29 cellular contexts compared by ENCODE assay signal in genomic region chr10:122532601-122533266, GRCh38. TPM values are rescaled to one million over a fixed set of nuclear protein-coding genes. Genes with fewer than 3 reads are reported as not detected.
"Had no signal": no experiment of that assay in that cellular context is flagged by ENCODE, and none has a peak within 500 bp of the region (broad histone marks: within the 10 kb centered on the region; RNA-seq: fewer than 3 reads in every experiment).

No MANE protein-coding gene starts in this region.

- H3K4me2 ChIP-seq: KMS-11 had no signal

- ATAC-seq: activated CD8-positive, alpha-beta T cell treated with anti-CD3 and anti-CD28 coated beads, Interleukin-2, amount 10 ng/mL, durations not matched to agents 7 days and 5 days; activated naive CD8-positive, alpha-beta T cell treated with anti-CD3 and anti-CD28 coated beads, Interleukin-2, amount 50 U/mL, for 24 hours; activated T-cell treated with anti-CD3 and anti-CD28 coated beads, Interleukin-2, amount 50 U/mL, for 4 hours; Panc1 had no signal

- FAIRE-seq: bronchial epithelial cell had no signal

- H3K9me3 ChIP-seq: SJCRH30 had no signal

- H3K4me1 ChIP-seq: SJCRH30 had no signal

- H3K36me3 ChIP-seq: SJCRH30 had no signal

- DNase-seq: activated CD4-positive, alpha-beta T cell treated with anti-CD3 and anti-CD28 coated beads, Interleukin-2, amount 10 ng/mL, durations not matched to agents 24 days and 14 days; activated CD4-positive, alpha-beta T cell treated with anti-CD3 and anti-CD28 coated beads, Interleukin-2, amount 50 U/mL, for 48 hours; activated CD8-positive, alpha-beta memory T cell treated with anti-CD3 and anti-CD28 coated beads, Interleukin-2, amount 50 U/mL, for 4 hours; activated CD8-positive, alpha-beta T cell treated with anti-CD3 and anti-CD28 coated beads, Interleukin-2, amount 10 ng/mL, durations not matched to agents 7 days and 5 days; activated gamma-delta T cell treated with Interleukin-2 at 50 U/mL for 16 hours; activated naive CD4-positive, alpha-beta T cell treated with anti-CD3 and anti-CD28 coated beads, Interleukin-2, amount 10 ng/mL, durations not matched to agents 7 days and 5 days; activated naive CD8-positive, alpha-beta T cell treated with anti-CD3 and anti-CD28 coated beads, Interleukin-2, amount 50 U/mL, for 24 hours; activated T-cell treated with anti-CD3 and anti-CD28 coated beads for 4 hours; activated T-cell treated with anti-CD3 and anti-CD28 coated beads, Interleukin-2, amount 50 U/mL, for 4 hours; anterior cingulate cortex; caudate nucleus; MM.1S; MV-4-11; NCI-H187 treated with DMSO at 0.1 percent for 48 hours; NCI-H2081; NCI-H2171 treated with DMSO at 0.1 percent for 48 hours; NCI-H2227 treated with DMSO at 0.1 percent for 48 hours; NCI-H446; NCI-H510A treated with DMSO at 0.1 percent for 48 hours; SHP77; SJCRH30; T1000 had no signal

- H3K27ac ChIP-seq: KMS-11, SJCRH30, SK-N-MC had no signal

- H3K4me3 ChIP-seq: SJCRH30, SK-N-MC had no signal

- H3K9ac ChIP-seq: KMS-11 had no signal

RNA-seq across cellular contexts. Expression of gene DMBT1, which starts 27.8 kb away (rescaled TPM):
- total RNA-seq: activated CD4-positive, alpha-beta T cell treated with anti-CD3 and anti-CD28 coated beads, Interleukin-2, amount 10 ng/mL, durations not matched to agents 24 days and 14 days; activated CD8-positive, alpha-beta T cell treated with anti-CD3 and anti-CD28 coated beads, Interleukin-2, amount 10 ng/mL, durations not matched to agents 7 days and 5 days; activated T-helper 1 cell treated with anti-CD3 and anti-CD28 coated beads, Interleukin-12 subunit alpha, Interleukin-12 subunit beta, Interleukin-2, Interleukin-4 antibody, amounts not matched to agents 30 ng/mL and 10 ng/mL and 1 ng/mL, durations not matched to agents 14 hours and 24 hours and 36 hours; bronchial epithelial cell; T-helper 1 cell treated with Interleukin-12 subunit alpha and Interleukin-12 subunit beta and Interleukin-4 antibody, amounts not matched to agents 30 ng/mL and 1 ng/mL, for 36 hours; T-helper 2 cell treated with Interferon-gamma antibody and Interleukin-4, amounts not matched to agents 100 ng/mL and 5 ng/mL, for 36 hours had no signal
